ENCODE assay signal across 21 cellular contexts in genomic region chr4:175813126-175813715, GRCh38. TPM values are rescaled to one million over a fixed set of nuclear protein-coding genes. Genes with fewer than 3 reads are reported as not detected.
DNase-seq lines count a peak whose midpoint lies in the region; TF ChIP-seq lines count a peak whose summit lies in the region.
"Had no signal": no experiment of that assay in that cellular context is flagged by ENCODE, and none has a peak within 500 bp of the region (broad histone marks: within the 10 kb centered on the region; RNA-seq: fewer than 3 reads in every experiment).

No MANE protein-coding gene starts in this region.

- H3K4me3 ChIP-seq in OCI-LY7 (ENCODE audit: low read depth, low read length, poor library complexity, severe bottlenecking): no peak overlapping the region
- H3K4me3 ChIP-seq in dorsolateral prefrontal cortex: peak overlapping the region in 57 of 59 donors; percentile 16 to 73 (median 55)
- H3K4me3 ChIP-seq in neural progenitor cell: no peak overlapping the region
- H3K4me3 ChIP-seq: A549 had no signal

- H3K9me3 ChIP-seq in OCI-LY7 (ENCODE audit: low read length): no peaks in the 10 kb centered on the region
- H3K9me3 ChIP-seq in neural progenitor cell (ENCODE audit: low read depth): no peaks in the 10 kb centered on the region
- H3K9me3 ChIP-seq: A549, HAP-1, SK-N-SH had no signal

- no peak for TF ChIP-seq CTCF in OCI-LY7 (conservative IDR thresholded peaks at IDR 0.05; ENCODE audit: low read length)
- no peak for TF ChIP-seq CTCF in dorsolateral prefrontal cortex (IDR thresholded peaks at IDR 0.05 in 54 of 56, conservative IDR thresholded peaks at IDR 0.05 in 2 of 56; ENCODE audit: low read depth in 1 of 56, partially characterized antibody in 56 of 56)
- TF ChIP-seq CTCF in neural progenitor cell (IDR thresholded peaks at IDR 0.05): no peak

- peak overlapping the region; percentile 86 for H3K4me3 Mint-ChIP-seq in neural progenitor cell
- H3K4me3 Mint-ChIP-seq: IgD-negative memory B cell had no signal

- H3K27ac ChIP-seq in OCI-LY7 (ENCODE audit: low read depth, low read length, poor library complexity, severe bottlenecking): no peak overlapping the region
- H3K27ac ChIP-seq in dorsolateral prefrontal cortex: peak overlapping the region in 58 of 59 donors; percentile 19 to 99 (median 88)
- H3K27ac ChIP-seq in neural progenitor cell: no peak overlapping the region
- H3K27ac ChIP-seq: A549, C4-2B, HL-60 had no signal

- H3K36me3 Mint-ChIP-seq in neural progenitor cell: no peaks in the 10 kb centered on the region
- H3K36me3 Mint-ChIP-seq: IgD-negative memory B cell had no signal

- H2AFZ ChIP-seq in OCI-LY7 (ENCODE audit: low read length) (peak overlapping the region; percentile 41), neural progenitor cell (replicated peaks) (peak overlapping the region; percentile 97)

- CTCF ChIA-PET in OCI-LY7 (lab: Charles Lee; ENCODE audit: unreplicated experiment): no interaction called here

- H3F3A ChIP-seq in neural progenitor cell (ENCODE audit: low read depth): no peaks in the 10 kb centered on the region

- H3K4me1 ChIP-seq in OCI-LY7 (ENCODE audit: insufficient read depth, low read length, poor library complexity, severe bottlenecking): no peaks in the 10 kb centered on the region
- peaks cover 13% of the 10 kb centered on the region for H3K4me1 ChIP-seq in neural progenitor cell
- H3K4me1 ChIP-seq: A549 had no signal

- H3K27ac Mint-ChIP-seq in neural progenitor cell: peak overlapping the region; percentile 94
- H3K27ac Mint-ChIP-seq: IgD-negative memory B cell had no signal

- H3K27me3 ChIP-seq in dorsolateral prefrontal cortex (peaks cover 0 to 42% (median 0%) of the 10 kb centered on the region in 45 donors), neural progenitor cell (no peaks in the 10 kb centered on the region)

- H3K9me3 Mint-ChIP-seq in neural progenitor cell: no peaks in the 10 kb centered on the region
- H3K9me3 Mint-ChIP-seq: IgD-negative memory B cell had no signal

- H3K4me1 Mint-ChIP-seq in neural progenitor cell: peaks cover 43% of the 10 kb centered on the region
- H3K4me1 Mint-ChIP-seq: IgD-negative memory B cell had no signal

- H3K36me3 ChIP-seq in OCI-LY7 (ENCODE audit: insufficient read depth, low read length) (no peaks in the 10 kb centered on the region), neural progenitor cell (no peaks in the 10 kb centered on the region)
- H3K36me3 ChIP-seq: HAP-1 had no signal

- POLR2A ChIA-PET in OCI-LY7 (lab: Charles Lee): interaction anchor here (0.6 to 1.6 kb wide), 5 partner anchors 14 to 25 kb away, joined by 3 to 4 read pairs (median 3); no protein-coding TSS in a partner anchor

- intact Hi-C loops in OCI-LY7 (cut with micrococcal nuclease; ENCODE audit: unreplicated experiment): no loop called here
- intact Hi-C loops in dorsolateral prefrontal cortex (cut with DNase I): loop anchor here in 1 of 2 donors (5.0 kb wide), 2 partner anchors 129 to 251 kb away; no protein-coding TSS in a partner anchor

- no peaks in the 10 kb centered on the region for H3K27me3 Mint-ChIP-seq in neural progenitor cell (ENCODE audit: insufficient read depth, low read depth)
- H3K27me3 Mint-ChIP-seq: IgD-negative memory B cell had no signal

- H3K79me2 ChIP-seq in OCI-LY7 (ENCODE audit: insufficient read depth, low read depth, low read length): no peaks in the 10 kb centered on the region
- H3K79me2 ChIP-seq in neural progenitor cell (ENCODE audit: low read depth): no peaks in the 10 kb centered on the region

- H3K9ac ChIP-seq in neural progenitor cell: no peak overlapping the region
- H3K9ac ChIP-seq: SK-N-SH had no signal

- no peak overlapping the region for H3K4me2 ChIP-seq in OCI-LY7 (ENCODE audit: low read length)
- peak overlapping the region; percentile 63 for H3K4me2 ChIP-seq in neural progenitor cell
- H3K4me2 ChIP-seq: A549, SK-N-SH had no signal

- no peaks in the 10 kb centered on the region for H3K9me2 ChIP-seq in OCI-LY7 (ENCODE audit: insufficient read depth, low read length)
- H3K9me2 ChIP-seq: SK-N-SH had no signal

- no TSS peak for BruUV-seq in OCI-LY7 (replicated peaks; lab: Mats Ljungman, UMichigan)

- H4K20me1 ChIP-seq in OCI-LY7 (ENCODE audit: insufficient read depth, low read length) (no peaks in the 10 kb centered on the region), neural progenitor cell (ENCODE audit: low read depth) (no peaks in the 10 kb centered on the region)

- peak; percentile 23 for DNase-seq in Ammon's horn (ENCODE audit: low spot score)
- no peak for DNase-seq in OCI-LY7 (ENCODE audit: low spot score)
- no peak for DNase-seq in dorsolateral prefrontal cortex
- no peak for DNase-seq in neural progenitor cell (ENCODE audit: low spot score)
- DNase-seq in NCI-H146 (lab: John Stamatoyannopoulos, UW): no peak
- DNase-seq in SK-N-DZ (ENCODE audit: low spot score): no peak
- no peak for DNase-seq in SKM-1 (lab: John Stamatoyannopoulos, UW; ENCODE audit: unreplicated experiment)
- DNase-seq: DMS153, EL, Kasumi-1, NCI-H1105, NCI-H1694 treated with DMSO at 0.1 percent for 48 hours, NCI-H345, NCI-H774, Right ventricle myocardium superior, SK-N-SH had no signal

RNA-seq across cellular contexts. Expression of gene GPM6A, which starts 1.2 kb away (rescaled TPM):
- total RNA-seq in OCI-LY7 (2014; rRNA removed; shearing (Covaris generic)): 1.8 and 1.9 TPM in 2 replicates
- total RNA-seq in OCI-LY7 (2022) (4.0 and 4.5 TPM in 2 replicates), dorsolateral prefrontal cortex (1,000 to 10,000 TPM in 72 of 120 experiments, 100 to 1,000 TPM in 48; 499 to 1,580 (median 1,037) TPM), neural progenitor cell (ENCODE audit: low replicate concordance) (1.4 and 3.6 TPM in 2 replicates)
- 0.18 and 0.28 TPM in 2 replicates for polyA plus RNA-seq in SK-N-DZ (2014; cell fraction: cytosol; rRNA removed)
- polyA plus RNA-seq in SK-N-DZ (2014; cell fraction: nucleus; rRNA removed): 0.36 and 1.2 TPM in 2 replicates
- polyA plus RNA-seq: SK-N-SH had no signal

Comparison
In these comparisons a context has a peak if more than half of its experiments do, and no peak if none do; other contexts are left out.
1. H3K27ac ChIP-seq: peak in dorsolateral prefrontal cortex (58 of 59); none in OCI-LY7 (single experiment) and neural progenitor cell (single experiment).
2. H3K4me3 ChIP-seq: peak in dorsolateral prefrontal cortex (57 of 59); none in OCI-LY7 (single experiment) and neural progenitor cell (single experiment).
3. RNA of gene GPM6A, which starts 1.2 kb away (total RNA-seq): 499 to 1,580 TPM in dorsolateral prefrontal cortex; 1.8 to 4.5 TPM in OCI-LY7 and 1.4 to 3.6 TPM in neural progenitor cell; every median in the first group is over 10 times any median in the second.